Comparison of ENCODE assay signal across 10 cellular contexts in genomic region chr13:50075619-50076097, GRCh38.
DNase-seq lines count a peak whose midpoint lies in the region; ATAC-seq and TF ChIP-seq lines count a peak whose summit lies in the region.
"Had no signal": no experiment of that assay in that cellular context is flagged by ENCODE, and none has a peak within 500 bp of the region (broad histone marks: within the 10 kb centered on the region; RNA-seq: fewer than 3 reads in every experiment).

No MANE protein-coding gene starts in this region.

- DNase-seq in germinal center (ENCODE audit: low spot score), result peak; percentile 36
- no peak for DNase-seq in Right ventricle myocardium superior
- no peak for DNase-seq in MV-4-11 (lab: John Stamatoyannopoulos, UW)
- DNase-seq: activated naive CD4-positive, alpha-beta T cell treated with anti-CD3 and anti-CD28 coated beads, Interleukin-2, amount 50 U/mL, for 16 hours; pancreas had no signal

- peak overlapping the region in 10 of 11 experiments; percentile 26 to 98 (median 54); a peak in 15 of 22 replicates for H3K27ac ChIP-seq in BLaER1 treated with 17β-estradiol and CSF1 and Interleukin-3, amounts not matched to agents 10 nM and 100 nM
- H3K27ac ChIP-seq in SU-DHL-6 (ENCODE audit: low read depth, low read length), result peak overlapping the region; percentile 35

- ATAC-seq in GM19324 (IDR thresholded peaks at IDR 0.05; ENCODE audit: low FRiP score, unreplicated experiment), result peak; percentile 47
- ATAC-seq in Right ventricle myocardium superior (ENCODE audit: poor library complexity), result no peak
- ATAC-seq in GM18505 (IDR thresholded peaks at IDR 0.05; ENCODE audit: unreplicated experiment), result no peak
- no peak for ATAC-seq in HG02840 (IDR thresholded peaks at IDR 0.05; ENCODE audit: low FRiP score, unreplicated experiment)

- H3K4me2 ChIP-seq in BLaER1 treated with 17β-estradiol and CSF1 and Interleukin-3, amounts not matched to agents 10 nM and 100 nM, result peak overlapping the region; percentile 45 to 91 (median 65)
- peak overlapping the region; percentile 99 for H3K4me2 ChIP-seq in SU-DHL-6 (ENCODE audit: low read depth, low read length, poor library complexity, severe bottlenecking)

- peaks cover 100% of the 10 kb centered on the region for H3K79me2 ChIP-seq in SU-DHL-6 (ENCODE audit: insufficient read depth, low read length)

- peaks cover 6 to 71% (median 43%) of the 10 kb centered on the region in 10 experiments for H3K4me1 ChIP-seq in BLaER1 treated with 17β-estradiol and CSF1 and Interleukin-3, amounts not matched to agents 10 nM and 100 nM

- H3K9me2 ChIP-seq in SU-DHL-6 (replicated peaks; ENCODE audit: insufficient read depth, low read length), result no peaks in the 10 kb centered on the region

- intact Hi-C loops in Right ventricle myocardium superior (cut with DNase I), result no loop called here

- no peak for TF ChIP-seq CTCF in SU-DHL-6 (IDR thresholded peaks at IDR 0.05; ENCODE audit: insufficient read depth, low read length, poor library complexity, severe bottlenecking)

- H3K9ac ChIP-seq in BLaER1 treated with 17β-estradiol and CSF1 and Interleukin-3, amounts not matched to agents 10 nM and 100 nM, result peak overlapping the region in 10 of 11 experiments; percentile 2 to 64 (median 37); a peak in 13 of 22 replicates
- peak overlapping the region; percentile 27; the same call in 1 of the 2 replicates for H3K9ac ChIP-seq in SU-DHL-6 (ENCODE audit: low read length)

- H3K27me3 ChIP-seq in BLaER1 treated with 17β-estradiol and CSF1 and Interleukin-3, amounts not matched to agents 10 nM and 100 nM, result no peaks in the 10 kb centered on the region
- H3K27me3 ChIP-seq in SU-DHL-6 (ENCODE audit: low read length), result no peaks in the 10 kb centered on the region

- peak overlapping the region in 1 of 10 experiments; percentile 13; a peak in 1 of 20 replicates for H3K4me3 ChIP-seq in BLaER1 treated with 17β-estradiol and CSF1 and Interleukin-3, amounts not matched to agents 10 nM and 100 nM
- H3K4me3 ChIP-seq in SU-DHL-6 (ENCODE audit: insufficient read depth, low read length, poor library complexity, severe bottlenecking), result peak overlapping the region; percentile 41
- H3K4me3 ChIP-seq: pancreas had no signal

- no peak for TF ChIP-seq POLR2A in GM18505 (IDR thresholded peaks at IDR 0.05; ENCODE audit: borderline replicate concordance, extremely low read depth, insufficient read depth, insufficient read length)

- peaks cover 0 to 36% (median 16%) of the 10 kb centered on the region in 11 experiments; a peak in 12 of 22 replicates for H3K36me3 ChIP-seq in BLaER1 treated with 17β-estradiol and CSF1 and Interleukin-3, amounts not matched to agents 10 nM and 100 nM
- H3K36me3 ChIP-seq in SU-DHL-6 (ENCODE audit: low read length), result peaks cover 86% of the 10 kb centered on the region
- H3K36me3 ChIP-seq: pancreas had no signal

- H3K9me3 ChIP-seq in BLaER1 treated with 17β-estradiol and CSF1 and Interleukin-3, amounts not matched to agents 10 nM and 100 nM (replicated peaks in 1 of 11), result no peaks in the 10 kb centered on the region
- H3K9me3 ChIP-seq in SU-DHL-6 (ENCODE audit: insufficient read depth, low read length), result no peaks in the 10 kb centered on the region
- H3K9me3 ChIP-seq: pancreas had no signal

- H2AFZ ChIP-seq in SU-DHL-6 (ENCODE audit: low read depth, low read length, severe bottlenecking), result no peak overlapping the region

- H3F3A ChIP-seq in SU-DHL-6 (ENCODE audit: insufficient read depth), result peaks cover 57% of the 10 kb centered on the region

- H4K20me1 ChIP-seq in BLaER1 treated with 17β-estradiol and CSF1 and Interleukin-3, amounts not matched to agents 10 nM and 100 nM, result peaks cover 7 to 95% (median 61%) of the 10 kb centered on the region in 11 experiments; a peak in 19 of 22 replicates
- H4K20me1 ChIP-seq in SU-DHL-6 (ENCODE audit: low read depth, low read length), result peaks cover 92% of the 10 kb centered on the region
